In the genomic region with DNA sequence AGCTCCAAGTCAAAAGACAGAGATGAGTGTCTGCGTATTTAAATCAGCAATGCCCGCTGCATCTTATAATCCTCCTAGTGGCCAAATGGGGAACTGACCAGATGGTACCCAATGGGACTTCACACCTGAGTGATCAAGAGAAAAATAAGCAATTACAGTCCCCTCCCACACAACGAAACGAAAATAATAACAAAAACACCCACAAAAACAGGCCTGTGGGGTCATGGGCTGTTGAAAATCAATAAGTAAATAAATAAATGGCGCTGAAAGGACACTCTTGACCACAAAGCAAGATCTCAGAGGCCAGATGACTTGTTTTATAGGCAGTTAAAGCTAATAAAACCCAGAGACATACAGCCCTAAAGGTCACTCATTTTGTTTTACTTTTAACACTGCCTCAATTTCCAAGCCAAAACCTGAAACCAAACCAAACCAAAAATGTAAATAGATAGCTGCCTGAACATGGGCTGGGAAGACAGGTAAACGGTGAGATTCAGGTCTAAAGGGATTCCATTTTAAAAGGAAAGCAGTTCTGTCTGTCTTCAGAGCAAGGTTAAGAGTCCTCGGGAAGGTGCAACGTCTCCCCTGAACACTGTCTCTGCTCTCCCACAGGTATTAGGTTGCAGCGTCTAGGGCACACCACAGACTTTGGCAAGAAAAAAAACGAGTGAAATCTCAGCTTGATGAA, we compare ENCODE assay signal across 8 cellular contexts. TPM values are rescaled to one million over a fixed set of nuclear protein-coding genes. Genes with fewer than 3 reads are reported as not detected.
A peak's percentile ranks its signal among the peaks of the same experiment; 100 is the strongest.
DNase-seq lines count a peak whose midpoint lies in the region; ATAC-seq and TF ChIP-seq lines count a peak whose summit lies in the region.

No MANE protein-coding gene starts in this region.

- H3K4me3 ChIP-seq in AG10803 (ENCODE audit: low read length) (peak overlapping the region; percentile 80), mucosa of descending colon (peak overlapping the region; percentile 89)

- no peaks in the 10 kb centered on the region for H3K4me1 ChIP-seq in mucosa of descending colon (ENCODE audit: low read depth)

- H3K9me3 ChIP-seq in mucosa of descending colon, result no peaks in the 10 kb centered on the region

- intact Hi-C loops in mucosa of descending colon (cut with DNase I, micrococcal nuclease), result no loop called here

- DNase-seq in AG10803 (ENCODE audit: low read depth), result peak; percentile 73
- DNase-seq in NOMO-1 treated with DMSO at 0.1 percent for 48 hours (lab: John Stamatoyannopoulos, UW; ENCODE audit: unreplicated experiment), result peak; percentile 65
- DNase-seq in activated CD8-positive, alpha-beta memory T cell treated with anti-CD3 and anti-CD28 coated beads, Interleukin-2, amount 50 U/mL, for 48 hours, result peak; percentile 77
- DNase-seq in epidermal melanocyte (ENCODE audit: insufficient read length, low spot score), result peak; percentile 82
- peak in 1 of 3 donors; percentile 95 for DNase-seq in mucosa of descending colon
- peak; percentile 40 for DNase-seq in stimulated activated CD8-positive, alpha-beta memory T cell treated with anti-CD3 and anti-CD28 coated beads, Interleukin-7, amount 100 ng/mL, for 24 hours (ENCODE audit: low read depth)

- no peaks in the 10 kb centered on the region for H3K36me3 ChIP-seq in mucosa of descending colon (ENCODE audit: low read depth)

- peak; percentile 94 for TF ChIP-seq CTCF in AG10803 (conservative IDR thresholded peaks at IDR 0.05; ENCODE audit: low read length)
- peak; percentile 89 for TF ChIP-seq CTCF in mucosa of descending colon (IDR thresholded peaks at IDR 0.05)

- ATAC-seq in GM18907 (IDR thresholded peaks at IDR 0.05; ENCODE audit: unreplicated experiment) (peak; percentile 57), HG03469 (IDR thresholded peaks at IDR 0.05; ENCODE audit: unreplicated experiment) (peak; percentile 28), mucosa of descending colon (peak; percentile 68)

RNA-seq across cellular contexts. Expression of gene ZNF821, which starts 1.3 kb away (rescaled TPM):
- 10 to 100 TPM; 10.2 to 13.7 (median 12.7) TPM for total RNA-seq in mucosa of descending colon

RNA-seq across cellular contexts. Expression of gene IST1, which starts 12.7 kb away (rescaled TPM):
- total RNA-seq in mucosa of descending colon, result 100 to 1,000 TPM; 223 to 278 (median 228) TPM

RNA-seq across cellular contexts. Expression of gene ATXN1L, which starts 36.9 kb away (rescaled TPM):
- total RNA-seq in mucosa of descending colon, result 10 to 100 TPM; 21.6 to 38.7 (median 24.0) TPM
